Comparison of ENCODE assay signal across 8 cellular contexts in the genomic region with DNA sequence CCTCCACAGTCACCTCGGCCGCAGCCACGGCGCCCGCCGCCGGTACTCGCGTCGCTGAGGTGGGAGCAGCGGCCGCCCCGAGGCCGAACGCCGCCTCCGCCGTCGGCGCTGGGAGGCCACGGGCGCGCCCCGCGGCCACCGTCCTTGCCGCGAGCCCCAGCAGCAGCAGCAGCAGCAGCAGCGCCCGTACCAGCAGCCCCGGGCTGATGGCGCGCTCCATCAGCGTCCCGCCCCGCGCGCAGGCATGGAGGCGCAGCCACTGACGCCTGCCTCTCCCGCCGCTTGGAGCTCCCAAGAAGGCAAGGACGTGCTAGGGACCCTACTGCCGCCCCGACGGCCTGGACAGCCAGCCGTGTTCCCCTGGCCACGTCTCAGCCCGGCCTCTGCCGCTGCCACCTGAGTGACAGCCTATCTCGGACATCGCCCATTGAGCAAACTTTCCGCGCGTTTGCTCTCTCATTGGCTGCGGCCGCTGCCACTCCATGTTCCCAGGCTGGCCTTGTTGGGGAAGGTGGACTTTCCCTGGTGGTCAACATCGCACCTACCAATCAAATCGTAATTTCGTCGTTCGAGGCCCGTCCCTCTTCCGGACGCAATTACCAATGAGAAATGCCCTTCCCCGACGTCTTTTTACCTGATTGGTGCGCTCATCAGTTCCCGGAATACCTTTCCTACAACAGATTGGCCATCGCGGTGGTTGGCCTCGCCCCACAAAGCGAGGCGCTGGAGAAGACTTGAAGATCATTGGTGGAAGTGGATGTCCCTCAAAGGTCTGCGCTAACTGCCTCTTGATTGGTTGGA. TPM values are rescaled to one million over a fixed set of nuclear protein-coding genes. Genes with fewer than 3 reads are reported as not detected.
DNase-seq lines count a peak whose midpoint lies in the region; ATAC-seq, FAIRE-seq and TF ChIP-seq lines count a peak whose summit lies in the region.

A gene (minus strand): TSS at position 410 of the 801 bp plus-strand sequence. CDS start 190 bp downstream, at position 220.

- H3K4me2 ChIP-seq in OCI-LY1 (ENCODE audit: low read length) = peak within 1 kb of the TSS; percentile 92

- H2AFZ ChIP-seq in OCI-LY1 (ENCODE audit: low read length) = no peak within 1 kb of the TSS

- CTCF ChIA-PET in Calu3 (lab: Charles Lee) = interaction anchor here (0.6 to 1.9 kb wide), 3 partner anchors 43 to 145 kb away, joined by 4 to 6 read pairs (median 4); no protein-coding TSS in a partner anchor

- TF ChIP-seq CTCF in Calu3 (IDR thresholded peaks at IDR 0.05; ENCODE audit: unreplicated experiment) (peak; percentile 32), OCI-LY1 (IDR thresholded peaks at IDR 0.05; ENCODE audit: low read length) (no peak)

- peak within 1 kb of the TSS; percentile 76 for H3K9ac ChIP-seq in HUES64 (ENCODE audit: low read depth, low read length)
- H3K9ac ChIP-seq in OCI-LY1 (ENCODE audit: low read length) = peak within 1 kb of the TSS; percentile 96

- under 1% methylated on average over 75 of the region's 75 CpGs for WGBS in HUES64
- 0 to 1% methylated on average over 22 to 64 of the region's 75 CpGs for WGBS in mesodermal cell (ENCODE audit: insufficient coverage in 2 of 2), 2 experiments

- H3K4me3 ChIP-seq in HUES64 (ENCODE audit: low read length) (peak within 1 kb of the TSS; percentile 74), OCI-LY1 (ENCODE audit: low read depth, low read length, poor library complexity, severe bottlenecking) (peak within 1 kb of the TSS; percentile 83), mesodermal cell (ENCODE audit: extremely low read depth, insufficient read depth, low read length, poor library complexity, severe bottlenecking) (peak within 1 kb of the TSS; percentile 78)

- H3K27me3 Mint-ChIP-seq in Calu3 (ENCODE audit: unreplicated experiment) = no peaks in the 10 kb centered on the region

- peak within 1 kb of the TSS; percentile 40 for H3K27ac Mint-ChIP-seq in Calu3 (ENCODE audit: unreplicated experiment)

- H3K79me2 ChIP-seq in OCI-LY1 (ENCODE audit: insufficient read depth, low read length) = peaks cover 42% of the 10 kb centered on the region

- peaks cover 12% of the 10 kb centered on the region for H3K4me1 Mint-ChIP-seq in Calu3 (ENCODE audit: low read depth, unreplicated experiment)

- peak; percentile 99 for FAIRE-seq in endometrium (lab: Jason Lieb, UNC)

- no peaks in the 10 kb centered on the region for H3K9me2 ChIP-seq in OCI-LY1 (ENCODE audit: low read depth, low read length)

- no peaks in the 10 kb centered on the region for H3K9me3 ChIP-seq in HUES64 (ENCODE audit: insufficient read depth, low read depth, low read length)
- no peaks in the 10 kb centered on the region for H3K9me3 ChIP-seq in OCI-LY1 (ENCODE audit: low read length)
- no peaks in the 10 kb centered on the region for H3K9me3 ChIP-seq in mesodermal cell (ENCODE audit: control insufficient read depth, low read length)

- H4K20me1 ChIP-seq in OCI-LY1 (ENCODE audit: insufficient read depth, low read length) = no peaks in the 10 kb centered on the region

- H3K4me1 ChIP-seq in HUES64 (ENCODE audit: insufficient read depth, low read length) = peaks cover 67% of the 10 kb centered on the region
- peaks cover 55% of the 10 kb centered on the region for H3K4me1 ChIP-seq in OCI-LY1 (ENCODE audit: insufficient read depth, low read length, severe bottlenecking)
- H3K4me1 ChIP-seq in mesodermal cell (ENCODE audit: control insufficient read depth, insufficient read depth, low read length, poor library complexity, severe bottlenecking) = peaks cover 4% of the 10 kb centered on the region

- H3K4me3 Mint-ChIP-seq in Calu3 (ENCODE audit: low read depth, unreplicated experiment) = no peak within 1 kb of the TSS

- peak; percentile 96 for DNase-seq in Calu3
- peak; percentile 91 for DNase-seq in activated CD8-positive, alpha-beta memory T cell treated with anti-CD3 and anti-CD28 coated beads, Interleukin-2, amount 50 U/mL, for 4 hours
- DNase-seq in stimulated activated CD8-positive, alpha-beta memory T cell treated with anti-CD3 and anti-CD28 coated beads, Interleukin-15, amount 100 ng/mL, for 4 hours (ENCODE audit: low read depth in 2 of 2) = peak; percentile 86 to 94

- ATAC-seq in GM21447 (IDR thresholded peaks at IDR 0.05; ENCODE audit: unreplicated experiment) = peak; percentile 90

- H3F3A ChIP-seq in OCI-LY1 (ENCODE audit: insufficient read depth, low read length) = no peaks in the 10 kb centered on the region

- BruUV-seq in Calu3 (replicated peaks; lab: Mats Ljungman, UMichigan) = no TSS peak

- H3K36me3 ChIP-seq in HUES64 (ENCODE audit: insufficient read depth, low read length) (no peaks in the 10 kb centered on the region), OCI-LY1 (ENCODE audit: insufficient read depth, low read length) (peaks cover 4% of the 10 kb centered on the region; the same call in 1 of the 2 replicates), mesodermal cell (ENCODE audit: control insufficient read depth, insufficient read depth, low read length) (no peaks in the 10 kb centered on the region)

- peak within 1 kb of the TSS; percentile 83 for H3K27ac ChIP-seq in HUES64 (ENCODE audit: low read depth, low read length)
- H3K27ac ChIP-seq in OCI-LY1 (ENCODE audit: low read depth, low read length, poor library complexity, severe bottlenecking) = peak within 1 kb of the TSS; percentile 78
- H3K27ac ChIP-seq in mesodermal cell (ENCODE audit: low read depth, low read length, severe bottlenecking) = peak within 1 kb of the TSS; percentile 99

- intact Hi-C loops in Calu3 (cut with micrococcal nuclease; ENCODE audit: unreplicated experiment) = loop anchor here (2.0 kb wide), 1 partner anchor 42 kb away; no protein-coding TSS in a partner anchor

- no peaks in the 10 kb centered on the region for H3K9me3 Mint-ChIP-seq in Calu3 (ENCODE audit: low read depth, unreplicated experiment)

- peaks cover 7% of the 10 kb centered on the region for H3K36me3 Mint-ChIP-seq in Calu3 (ENCODE audit: insufficient read depth, unreplicated experiment)

- H3K27me3 ChIP-seq in HUES64 (ENCODE audit: insufficient read depth, low read length) = no peaks in the 10 kb centered on the region
- H3K27me3 ChIP-seq in OCI-LY1 (ENCODE audit: insufficient read depth, low read length) = no peaks in the 10 kb centered on the region

RNA-seq across cellular contexts. Expression of the gene that starts here (rescaled TPM):
- 16.1 and 17.4 TPM in 2 replicates for total RNA-seq in Calu3 (2022)
- 11.7 TPM for polyA plus RNA-seq in HUES64 (2013, experiment 1 of 2)
- polyA plus RNA-seq in HUES64 (2013, experiment 2 of 2) = 17.4 TPM
- 18.8 TPM for polyA plus RNA-seq in mesodermal cell (2013, experiment 1 of 2)
- polyA plus RNA-seq in mesodermal cell (2013, experiment 2 of 2) = 15.7 TPM

Comparison
In these comparisons a context has a peak if more than half of its experiments do, and no peak if none do; other contexts are left out.
1. Peak in every context shown above with its lines: DNase-seq, ATAC-seq, H3K4me3 ChIP-seq and H3K27ac ChIP-seq.